ENCODE assay signal across 24 cellular contexts in the genomic region with DNA sequence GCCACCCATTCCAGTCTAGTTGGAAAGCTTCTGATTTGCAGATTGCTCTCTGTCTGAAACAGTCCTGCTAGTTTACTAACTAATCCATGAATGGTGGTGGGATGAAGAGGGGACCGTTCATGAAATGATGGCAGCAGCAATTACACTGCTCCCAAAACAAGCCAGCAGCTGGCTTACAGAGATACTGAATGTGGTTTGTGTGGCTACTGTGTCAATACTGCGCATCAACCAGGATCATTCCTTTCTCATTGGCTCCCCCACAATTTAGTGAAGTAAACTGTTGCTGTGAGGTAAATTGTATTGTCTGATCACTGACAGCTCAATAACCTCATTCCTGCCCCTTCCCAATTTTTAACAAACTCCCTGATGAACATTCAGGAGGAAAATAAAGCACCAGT.
"Had no signal": no experiment of that assay in that cellular context is flagged by ENCODE, and none has a peak within 500 bp of the region (broad histone marks: within the 10 kb centered on the region; RNA-seq: fewer than 3 reads in every experiment).

No MANE protein-coding gene starts in this region.

- DNase-seq: colonic mucosa; effector CD8-positive, alpha-beta T cell; endodermal cell; foreskin fibroblast; gastrocnemius medialis; head of caudate nucleus; left cardiac atrium; left lung; mesendoderm; midbrain; naive thymus-derived CD8-positive, alpha-beta T cell; nephron progenitor cell; nucleus accumbens; ovary; posterior cingulate gyrus; psoas muscle; right cardiac atrium; sigmoid colon; stimulated activated CD4-positive, alpha-beta T cell treated with anti-CD3 and anti-CD28 coated beads, Interleukin-2, amount 100 ng/mL, for 24 hours; stimulated activated CD4-positive, alpha-beta T cell treated with anti-CD3 and anti-CD28 coated beads, Interleukin-4, amount 100 ng/mL, for 24 hours; stimulated activated naive CD4-positive, alpha-beta T cell treated with Interleukin-2 at 50 U/mL for 16 hours; stomach; thyroid gland had no signal

- H3K9me3 ChIP-seq: colonic mucosa, gastrocnemius medialis, left lung, ovary, psoas muscle, sigmoid colon, stomach, thyroid gland had no signal

- H3K27ac ChIP-seq: colonic mucosa, epithelial cell of prostate, gastrocnemius medialis, left lung, ovary, psoas muscle, sigmoid colon, stomach, thyroid gland had no signal

- H3K27me3 ChIP-seq: colonic mucosa, gastrocnemius medialis, ovary, sigmoid colon, thyroid gland had no signal

- H3K4me1 ChIP-seq: colonic mucosa, gastrocnemius medialis, psoas muscle had no signal

- H3K36me3 ChIP-seq: colonic mucosa, gastrocnemius medialis, left lung, ovary, sigmoid colon, stomach, thyroid gland had no signal

- H3K4me3 ChIP-seq: colonic mucosa, gastrocnemius medialis, left lung, ovary, psoas muscle, sigmoid colon, stomach, thyroid gland had no signal
